ENCODE assay signal across 2 cellular contexts in genomic region chr5:76960004-76960625, GRCh38.
TF ChIP-seq lines count a peak whose summit lies in the region.

No MANE protein-coding gene starts in this region.

TF ChIP-seq in SK-N-SH treated with all-trans-retinoic acid at 6 μM for 48 hours, 23 proteins besides CTCF, POLR2A, EP300 and RAD21 (continued from another document):
- TF ChIP-seq CSRNP3 (CRISPR knock-in tag; IDR thresholded peaks at IDR 0.05), result no peak
- no peak for TF ChIP-seq SNAI2 (CRISPR knock-in tag; IDR thresholded peaks at IDR 0.05)
- TF ChIP-seq ZFP30 (CRISPR knock-in tag; IDR thresholded peaks at IDR 0.05), result no peak
- TF ChIP-seq PATZ1 (CRISPR knock-in tag; IDR thresholded peaks at IDR 0.05; ENCODE audit: borderline replicate concordance), result no peak

TF ChIP-seq in SK-N-SH, 30 proteins besides CTCF, POLR2A, EP300 and RAD21 (continued from another document):
- TF ChIP-seq MAX (IDR thresholded peaks at IDR 0.05; ENCODE audit: low read depth) (no peak), SMC3 (IDR thresholded peaks at IDR 0.05; ENCODE audit: low read depth, low read length) (no peak), USF1 (IDR thresholded peaks at IDR 0.05; ENCODE audit: borderline replicate concordance, low read depth) (no peak), TEAD4 (IDR thresholded peaks at IDR 0.05; ENCODE audit: borderline replicate concordance, insufficient read depth) (no peak), RFX5 (IDR thresholded peaks at IDR 0.05; ENCODE audit: low read length) (no peak), SIN3A (IDR thresholded peaks at IDR 0.05; ENCODE audit: borderline replicate concordance, low read depth, low read length) (no peak), POLR2AphosphoS5 (IDR thresholded peaks at IDR 0.05; ENCODE audit: low read depth, low read length) (no peak), TCF12 (IDR thresholded peaks at IDR 0.05) (no peak), ZBTB33 (IDR thresholded peaks at IDR 0.05; ENCODE audit: borderline replicate concordance, low read depth) (no peak), RCOR1 (IDR thresholded peaks at IDR 0.05; ENCODE audit: low read length) (no peak), YY1 (IDR thresholded peaks at IDR 0.05; ENCODE audit: low read depth) (no peak)
TF ChIP-seq in SK-N-SH: peak in this region for 0.
